Comparison of ENCODE assay signal across 8 cellular contexts in genomic region chr2:60707750-60708371, GRCh38. TPM values are rescaled to one million over a fixed set of nuclear protein-coding genes. Genes with fewer than 3 reads are reported as not detected.
DNase-seq lines count a peak whose midpoint lies in the region; ATAC-seq and TF ChIP-seq lines count a peak whose summit lies in the region.

No MANE protein-coding gene starts in this region.

- intact Hi-C loops in CD14-positive monocyte (cut with micrococcal nuclease), result loop anchor here in 1 of 2 donors (2.0 kb wide), 1 partner anchor 291 kb away; no protein-coding TSS in a partner anchor
- intact Hi-C loops in upper lobe of right lung (cut with DNase I), result no loop called here

- H3K4me1 Mint-ChIP-seq in CD14-positive monocyte (peaks cover 11% of the 10 kb centered on the region), brain (no peaks in the 10 kb centered on the region)

- no peak for DNase-seq in CD14-positive monocyte (ENCODE audit: low spot score)
- peak; percentile 24 for DNase-seq in GM19240 (ENCODE audit: insufficient read length, low spot score)
- peak; percentile 1 for DNase-seq in NCI-H446 treated with DMSO at 0.1 percent for 48 hours (lab: John Stamatoyannopoulos, UW)
- DNase-seq in kidney glomerular epithelial cell (lab: John Stamatoyannopoulos, UW), result peak; percentile 29
- DNase-seq in upper lobe of right lung, result no peak
- no peak for DNase-seq in activated T-cell treated with anti-CD3 and anti-CD28 coated beads for 4 hours

- H3K27me3 Mint-ChIP-seq in CD14-positive monocyte (ENCODE audit: low read depth in 3 of 3), result no peaks in the 10 kb centered on the region
- H3K27me3 Mint-ChIP-seq in brain, result peaks cover 4% of the 10 kb centered on the region

- TF ChIP-seq CTCF in CD14-positive monocyte (IDR thresholded peaks at IDR 0.05) (peak; percentile 71), brain (conservative IDR thresholded peaks at IDR 0.05) (peak; percentile 69 to 76), upper lobe of right lung (IDR thresholded peaks at IDR 0.05) (peak; percentile 78)

- H3K36me3 Mint-ChIP-seq in CD14-positive monocyte (no peaks in the 10 kb centered on the region), brain (no peaks in the 10 kb centered on the region)

- H3K36me3 ChIP-seq in upper lobe of right lung, result no peaks in the 10 kb centered on the region

- H3K9me3 Mint-ChIP-seq in CD14-positive monocyte (no peaks in the 10 kb centered on the region), brain (no peaks in the 10 kb centered on the region)

- no peak overlapping the region for H3K4me3 ChIP-seq in upper lobe of right lung

- H3K4me3 Mint-ChIP-seq in CD14-positive monocyte (no peak overlapping the region), brain (no peak overlapping the region)

- H3K27me3 ChIP-seq in upper lobe of right lung, result no peaks in the 10 kb centered on the region

- H3K27ac Mint-ChIP-seq in CD14-positive monocyte, result peak overlapping the region in 3 of 7 donors; percentile 15 to 66 (median 30)
- H3K27ac Mint-ChIP-seq in brain, result peak overlapping the region in 1 of 5 experiments; percentile 30

- ATAC-seq in upper lobe of right lung (peak; percentile 73), GM18505 (IDR thresholded peaks at IDR 0.05; ENCODE audit: unreplicated experiment) (no peak)

- H3K4me1 ChIP-seq in upper lobe of right lung, result no peaks in the 10 kb centered on the region

- H3K9me3 ChIP-seq in upper lobe of right lung, result no peaks in the 10 kb centered on the region

- no peak for TF ChIP-seq POLR2A in GM18505 (IDR thresholded peaks at IDR 0.05; ENCODE audit: borderline replicate concordance, extremely low read depth, insufficient read depth, insufficient read length)

- H3K27ac ChIP-seq in upper lobe of right lung, result no peak overlapping the region

RNA-seq across cellular contexts. Expression of gene PAPOLG, which starts 48.2 kb away (rescaled TPM):
- 1 to 10 TPM; 4.7 to 8.9 TPM for polyA plus RNA-seq in CD14-positive monocyte
- 5.0 TPM for polyA plus RNA-seq in brain (ENCODE audit: insufficient read depth, low read depth, low replicate concordance)
- 13.3 TPM for total RNA-seq in upper lobe of right lung

Comparison
In these comparisons a context has a peak if more than half of its experiments do, and no peak if none do; other contexts are left out.
1. DNase-seq: peak in GM19240 (single experiment), NCI-H446 treated with DMSO at 0.1 percent for 48 hours (single experiment) and kidney glomerular epithelial cell (single experiment); none in CD14-positive monocyte (single experiment), upper lobe of right lung (single experiment) and activated T-cell treated with anti-CD3 and anti-CD28 coated beads for 4 hours (single experiment).
2. Peak in every context shown above with its lines, with median percentiles within 50 percentile points of each other: CTCF ChIP-seq.